Comparison of ENCODE assay signal across 1 cellular context in the genomic region with DNA sequence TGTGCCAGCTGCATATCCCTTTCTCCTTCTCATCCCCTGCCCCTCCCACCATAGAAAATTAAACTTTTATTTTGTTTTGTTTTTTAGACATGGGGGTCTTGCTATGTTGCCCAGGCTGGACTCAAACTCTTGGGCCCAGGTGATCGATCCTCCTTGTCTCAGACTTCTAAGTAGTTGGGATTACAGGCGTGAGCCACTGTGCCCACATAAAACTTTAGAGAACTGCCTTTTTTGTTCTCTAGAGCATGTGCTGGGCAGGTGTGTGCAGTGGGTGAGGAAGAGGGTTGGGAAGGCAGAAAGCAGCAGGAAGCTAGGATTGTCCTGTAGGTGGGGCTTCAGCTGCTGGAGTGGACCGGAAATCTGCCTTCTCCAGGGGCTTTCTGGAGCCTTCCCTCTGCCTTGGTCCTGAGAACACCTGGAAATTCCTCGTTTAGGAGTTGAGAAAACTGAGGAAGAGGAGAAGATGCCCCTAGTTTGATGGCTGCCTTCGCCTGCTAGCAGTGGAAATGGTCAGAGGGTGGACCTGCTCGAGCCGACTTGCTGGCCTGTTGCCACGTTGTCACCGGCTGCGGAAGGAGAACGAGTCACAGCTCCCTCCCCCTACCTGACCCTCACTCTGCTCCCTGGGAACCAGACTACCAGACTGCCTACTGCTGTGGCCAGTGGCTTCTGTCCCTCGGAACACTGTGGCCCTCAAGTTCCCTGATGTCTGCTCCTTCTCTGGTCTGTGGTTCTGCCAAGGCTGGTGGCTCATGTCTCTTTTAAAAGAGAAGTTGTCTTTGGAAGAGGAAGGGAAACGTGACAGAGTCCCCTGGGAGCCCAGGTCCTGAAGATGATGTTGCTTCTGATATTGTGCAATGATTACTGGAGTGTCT.
TF ChIP-seq lines count a peak whose summit lies in the region.

No MANE protein-coding gene starts in this region.

TF ChIP-seq in HepG2, 621 proteins besides CTCF, POLR2A, EP300 and RAD21 (continued from another document):
- TF ChIP-seq, protein P1, sequence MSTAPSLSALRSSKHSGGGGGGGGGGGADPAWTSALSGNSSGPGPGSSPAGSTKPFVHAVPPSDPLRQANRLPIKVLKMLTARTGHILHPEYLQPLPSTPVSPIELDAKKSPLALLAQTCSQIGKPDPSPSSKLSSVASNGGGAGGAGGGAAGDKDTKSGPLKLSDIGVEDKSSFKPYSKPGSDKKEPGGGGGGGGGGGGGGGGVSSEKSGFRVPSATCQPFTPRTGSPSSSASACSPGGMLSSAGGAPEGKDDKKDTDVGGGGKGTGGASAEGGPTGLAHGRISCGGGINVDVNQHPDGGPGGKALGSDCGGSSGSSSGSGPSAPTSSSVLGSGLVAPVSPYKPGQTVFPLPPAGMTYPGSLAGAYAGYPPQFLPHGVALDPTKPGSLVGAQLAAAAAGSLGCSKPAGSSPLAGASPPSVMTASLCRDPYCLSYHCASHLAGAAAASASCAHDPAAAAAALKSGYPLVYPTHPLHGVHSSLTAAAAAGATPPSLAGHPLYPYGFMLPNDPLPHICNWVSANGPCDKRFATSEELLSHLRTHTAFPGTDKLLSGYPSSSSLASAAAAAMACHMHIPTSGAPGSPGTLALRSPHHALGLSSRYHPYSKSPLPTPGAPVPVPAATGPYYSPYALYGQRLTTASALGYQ (CRISPR knock-in tag; IDR thresholded peaks at IDR 0.05), result 0 out of 2 replicates have a peak, but pooled peaks have one; percentile 48
- peak; percentile 85 for TF ChIP-seq ETV5 (CRISPR knock-in tag; IDR thresholded peaks at IDR 0.05; ENCODE audit: borderline replicate concordance)
- TF ChIP-seq, protein P2, sequence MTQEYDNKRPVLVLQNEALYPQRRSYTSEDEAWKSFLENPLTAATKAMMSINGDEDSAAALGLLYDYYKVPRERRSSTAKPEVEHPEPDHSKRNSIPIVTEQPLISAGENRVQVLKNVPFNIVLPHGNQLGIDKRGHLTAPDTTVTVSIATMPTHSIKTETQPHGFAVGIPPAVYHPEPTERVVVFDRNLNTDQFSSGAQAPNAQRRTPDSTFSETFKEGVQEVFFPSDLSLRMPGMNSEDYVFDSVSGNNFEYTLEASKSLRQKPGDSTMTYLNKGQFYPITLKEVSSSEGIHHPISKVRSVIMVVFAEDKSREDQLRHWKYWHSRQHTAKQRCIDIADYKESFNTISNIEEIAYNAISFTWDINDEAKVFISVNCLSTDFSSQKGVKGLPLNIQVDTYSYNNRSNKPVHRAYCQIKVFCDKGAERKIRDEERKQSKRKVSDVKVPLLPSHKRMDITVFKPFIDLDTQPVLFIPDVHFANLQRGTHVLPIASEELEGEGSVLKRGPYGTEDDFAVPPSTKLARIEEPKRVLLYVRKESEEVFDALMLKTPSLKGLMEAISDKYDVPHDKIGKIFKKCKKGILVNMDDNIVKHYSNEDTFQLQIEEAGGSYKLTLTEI (CRISPR knock-in tag; conservative IDR thresholded peaks at IDR 0.05), result no peak
TF ChIP-seq in HepG2: peak in this region for 153.
